Comparison of ENCODE assay signal across 20 cellular contexts in genomic region chr19:33096005-33096404, GRCh38. TPM values are rescaled to one million over a fixed set of nuclear protein-coding genes. Genes with fewer than 3 reads are reported as not detected.
DNase-seq lines count a peak whose midpoint lies in the region; ATAC-seq and TF ChIP-seq lines count a peak whose summit lies in the region.
"Had no signal": no experiment of that assay in that cellular context is flagged by ENCODE, and none has a peak within 500 bp of the region (broad histone marks: within the 10 kb centered on the region; RNA-seq: fewer than 3 reads in every experiment).

No MANE protein-coding gene starts in this region.

- H3K27ac Mint-ChIP-seq in activated CD4-positive, alpha-beta T cell treated with anti-CD3 and anti-CD28 coated beads for 36 hours = peak overlapping the region; percentile 20
- H3K27ac Mint-ChIP-seq in endodermal cell = peak overlapping the region; percentile 29
- no peak overlapping the region for H3K27ac Mint-ChIP-seq in naive thymus-derived CD8-positive, alpha-beta T cell

- WGBS in endodermal cell (ENCODE audit: insufficient coverage in 1 of 2, insufficient read length in 1 of 2), 2 experiments = 83 to 85% methylated on average over 4 of the region's 4 CpGs

- DNase-seq in activated CD4-positive, alpha-beta T cell treated with anti-CD3 and anti-CD28 coated beads for 36 hours = no peak
- no peak for DNase-seq in activated CD4-positive, alpha-beta T cell treated with anti-CD3 and anti-CD28 coated beads for 48 hours
- DNase-seq in LoVo (ENCODE audit: low spot score) = peak; percentile 68
- no peak for DNase-seq in endodermal cell
- DNase-seq in osteoblast (ENCODE audit: insufficient read length, low spot score, missing footprints) = peak; percentile 15
- no peak for DNase-seq in stimulated activated CD4-positive, alpha-beta T cell treated with anti-CD3 and anti-CD28 coated beads, Interleukin-4, amount 100 ng/mL, for 4 hours
- DNase-seq in naive thymus-derived CD8-positive, alpha-beta T cell = no peak
- DNase-seq: C1 segment of cervical spinal cord; EL; H9; MV-4-11; NCI-H1417; NCI-H187 treated with DMSO at 0.1 percent for 48 hours; NCI-H69; NK-92 treated with Interleukin-12 subunit alpha and Interleukin-12 subunit beta, amount 100 ng/mL, for 24 hours had no signal

- H3K36me3 ChIP-seq in endodermal cell (ENCODE audit: control insufficient read depth, insufficient read depth, low read length) = peaks cover 60% of the 10 kb centered on the region
- H3K36me3 ChIP-seq in osteoblast (ENCODE audit: insufficient read depth, low read length) = peaks cover 52% of the 10 kb centered on the region

- H3K9ac ChIP-seq in endodermal cell (ENCODE audit: extremely low read depth, low read length, poor library complexity, severe bottlenecking) = no peak overlapping the region

- no peak overlapping the region for H3K4me2 ChIP-seq in osteoblast (ENCODE audit: insufficient read depth, low read length)

- H3K4me1 ChIP-seq in endodermal cell (ENCODE audit: control insufficient read depth, insufficient read depth, low read length) = no peaks in the 10 kb centered on the region
- no peaks in the 10 kb centered on the region for H3K4me1 ChIP-seq in osteoblast (ENCODE audit: insufficient read depth, low read length)

- H3K27me3 Mint-ChIP-seq in activated CD4-positive, alpha-beta T cell treated with anti-CD3 and anti-CD28 coated beads for 36 hours = no peaks in the 10 kb centered on the region
- no peaks in the 10 kb centered on the region for H3K27me3 Mint-ChIP-seq in endodermal cell (ENCODE audit: insufficient read depth)
- H3K27me3 Mint-ChIP-seq in naive thymus-derived CD8-positive, alpha-beta T cell = no peaks in the 10 kb centered on the region

- peak; percentile 14 for TF ChIP-seq CTCF in endodermal cell (conservative IDR thresholded peaks at IDR 0.05)
- no peak for TF ChIP-seq CTCF in osteoblast (IDR thresholded peaks at IDR 0.05; ENCODE audit: extremely low read depth, low read depth, low read length)

- H3K4me3 Mint-ChIP-seq in activated CD4-positive, alpha-beta T cell treated with anti-CD3 and anti-CD28 coated beads for 36 hours = no peak overlapping the region
- no peak overlapping the region for H3K4me3 Mint-ChIP-seq in endodermal cell
- H3K4me3 Mint-ChIP-seq in naive thymus-derived CD8-positive, alpha-beta T cell = no peak overlapping the region
- H3K4me3 Mint-ChIP-seq: H9 had no signal

- POLR2A ChIA-PET in activated CD4-positive, alpha-beta T cell treated with anti-CD3 and anti-CD28 coated beads for 36 hours (lab: Charles Lee) = interaction anchor here (0.6 kb wide), 1 partner anchor 31 kb away, joined by 3 read pairs; no protein-coding TSS in a partner anchor
- POLR2A ChIA-PET in naive thymus-derived CD8-positive, alpha-beta T cell (lab: Charles Lee) = interaction anchor here (0.5 kb wide), 1 partner anchor 526 kb away, joined by 4 read pairs; no protein-coding TSS in a partner anchor

- H3K9me3 ChIP-seq in endodermal cell (ENCODE audit: control insufficient read depth, low read length) (no peaks in the 10 kb centered on the region), osteoblast (ENCODE audit: low read depth, low read length) (no peaks in the 10 kb centered on the region)

- H2AFZ ChIP-seq in osteoblast (ENCODE audit: low read length) = no peak overlapping the region

- peak; percentile 9 for ATAC-seq in activated CD4-positive, alpha-beta T cell treated with anti-CD3 and anti-CD28 coated beads for 36 hours
- no peak for ATAC-seq in naive thymus-derived CD8-positive, alpha-beta T cell
- ATAC-seq in GM21390 (IDR thresholded peaks at IDR 0.05; ENCODE audit: unreplicated experiment) = no peak
- ATAC-seq: Right ventricle myocardium inferior had no signal

- no peaks in the 10 kb centered on the region for H3K9me3 Mint-ChIP-seq in activated CD4-positive, alpha-beta T cell treated with anti-CD3 and anti-CD28 coated beads for 36 hours (ENCODE audit: low read depth)
- no peaks in the 10 kb centered on the region for H3K9me3 Mint-ChIP-seq in endodermal cell
- H3K9me3 Mint-ChIP-seq in naive thymus-derived CD8-positive, alpha-beta T cell = no peaks in the 10 kb centered on the region
- H3K9me3 Mint-ChIP-seq: H9 had no signal

- H3K36me3 Mint-ChIP-seq in activated CD4-positive, alpha-beta T cell treated with anti-CD3 and anti-CD28 coated beads for 36 hours (ENCODE audit: low read depth) = peaks cover 53% of the 10 kb centered on the region
- H3K36me3 Mint-ChIP-seq in endodermal cell (ENCODE audit: low read depth) = peaks cover 68% of the 10 kb centered on the region
- peaks cover 4 to 93% (median 23%) of the 10 kb centered on the region in 3 donors for H3K36me3 Mint-ChIP-seq in naive thymus-derived CD8-positive, alpha-beta T cell

- H3K4me1 Mint-ChIP-seq in activated CD4-positive, alpha-beta T cell treated with anti-CD3 and anti-CD28 coated beads for 36 hours = no peaks in the 10 kb centered on the region
- peaks cover 5% of the 10 kb centered on the region for H3K4me1 Mint-ChIP-seq in endodermal cell
- peaks cover 0 to 6% (median 0%) of the 10 kb centered on the region in 4 donors for H3K4me1 Mint-ChIP-seq in naive thymus-derived CD8-positive, alpha-beta T cell
- H3K4me1 Mint-ChIP-seq: H9 had no signal

- intact Hi-C loops in activated CD4-positive, alpha-beta T cell treated with anti-CD3 and anti-CD28 coated beads for 36 hours (cut with DNase I, micrococcal nuclease) = no loop called here

- no peaks in the 10 kb centered on the region for H3K79me2 ChIP-seq in osteoblast (ENCODE audit: insufficient read depth, low read length)

- H3K27ac ChIP-seq in endodermal cell (ENCODE audit: low read depth, low read length) (no peak overlapping the region), osteoblast (ENCODE audit: low read depth, low read length) (no peak overlapping the region)
- H3K27ac ChIP-seq: SK-N-MC had no signal

- H4K20me1 ChIP-seq in osteoblast (ENCODE audit: insufficient read depth, low read length) = no peaks in the 10 kb centered on the region

- no peak overlapping the region for H3K4me3 ChIP-seq in endodermal cell (ENCODE audit: low read length)
- no peak overlapping the region for H3K4me3 ChIP-seq in osteoblast (ENCODE audit: insufficient read depth, low read length)
- H3K4me3 ChIP-seq: SK-N-MC had no signal

- no peaks in the 10 kb centered on the region for H3K27me3 ChIP-seq in endodermal cell (ENCODE audit: control insufficient read depth, insufficient read depth, low read length, poor library complexity, severe bottlenecking)
- no peaks in the 10 kb centered on the region for H3K27me3 ChIP-seq in osteoblast (ENCODE audit: insufficient read depth, low read length)

- CTCF ChIA-PET in activated CD4-positive, alpha-beta T cell treated with anti-CD3 and anti-CD28 coated beads for 36 hours (lab: Charles Lee) = interaction anchor here (1.0 kb wide), 1 partner anchor 32 kb away, joined by 3 read pairs; no protein-coding TSS in a partner anchor

RNA-seq across cellular contexts. Expression of gene GPATCH1, which starts 15.0 kb away (rescaled TPM):
- 10 to 100 TPM in 1 of 2 experiments, 1 to 10 TPM in 1; 9.5 to 11.1 TPM for total RNA-seq in activated CD4-positive, alpha-beta T cell treated with anti-CD3 and anti-CD28 coated beads for 36 hours
- total RNA-seq in endodermal cell = 10 to 100 TPM; 10.1 to 11.2 TPM
- polyA plus RNA-seq in endodermal cell (2013, experiment 1 of 2) = 10.5 TPM
- 8.8 TPM for polyA plus RNA-seq in endodermal cell (2013, experiment 2 of 2)
- total RNA-seq in osteoblast = 5.6 and 6.2 TPM in 2 replicates
- 10 to 100 TPM; 18.3 to 21.7 TPM for total RNA-seq in naive thymus-derived CD8-positive, alpha-beta T cell
- polyA plus RNA-seq in naive thymus-derived CD8-positive, alpha-beta T cell = 1 to 10 TPM; 3.9 to 6.4 (median 5.0) TPM

RNA-seq across cellular contexts. Expression of gene RHPN2, which starts 31.3 kb away (rescaled TPM):
- total RNA-seq in activated CD4-positive, alpha-beta T cell treated with anti-CD3 and anti-CD28 coated beads for 36 hours = 1 to 10 TPM; 5.1 to 5.7 TPM
- total RNA-seq in endodermal cell (10 to 100 TPM; 52.0 to 53.2 TPM), osteoblast (0.59 and 1.4 TPM in 2 replicates)
- polyA plus RNA-seq in endodermal cell (2013, experiment 1 of 2) = 23.2 TPM
- polyA plus RNA-seq in endodermal cell (2013, experiment 2 of 2) = 23.2 TPM
- total RNA-seq in naive thymus-derived CD8-positive, alpha-beta T cell = 1 to 10 TPM; 1.8 to 2.8 TPM
- polyA plus RNA-seq in naive thymus-derived CD8-positive, alpha-beta T cell = 1 to 10 TPM in 2 of 3 donors, under 1 TPM in 1; 0.06 to 2.7 (median 1.1) TPM

RNA-seq across cellular contexts. Expression of gene WDR88, which starts 35.9 kb away (rescaled TPM):
- under 1 TPM in 1 of 2 experiments, not detected in 1; 0.21 TPM for total RNA-seq in activated CD4-positive, alpha-beta T cell treated with anti-CD3 and anti-CD28 coated beads for 36 hours
- total RNA-seq in endodermal cell (not detected), osteoblast (not detected in 2 replicates)
- not detected for polyA plus RNA-seq in endodermal cell (2013, experiment 1 of 2)
- not detected for polyA plus RNA-seq in endodermal cell (2013, experiment 2 of 2)
- under 1 TPM in 1 of 2 experiments, not detected in 1; 0.60 TPM for total RNA-seq in naive thymus-derived CD8-positive, alpha-beta T cell
- polyA plus RNA-seq in naive thymus-derived CD8-positive, alpha-beta T cell = under 1 TPM; 0.10 to 0.27 (median 0.12) TPM
- total RNA-seq: A172, H9, LHCN-M2, Right ventricle myocardium inferior had no signal

Comparison
In these comparisons a context has a peak if more than half of its experiments do, and no peak if none do; other contexts are left out.
1. DNase-seq: peak in LoVo (single experiment) and osteoblast (single experiment); none in activated CD4-positive, alpha-beta T cell treated with anti-CD3 and anti-CD28 coated beads for 36 hours (single experiment), activated CD4-positive, alpha-beta T cell treated with anti-CD3 and anti-CD28 coated beads for 48 hours (single experiment), endodermal cell (single experiment), stimulated activated CD4-positive, alpha-beta T cell treated with anti-CD3 and anti-CD28 coated beads, Interleukin-4, amount 100 ng/mL, for 4 hours (0 of 2) and naive thymus-derived CD8-positive, alpha-beta T cell (0 of 10).
2. H3K27ac Mint-ChIP-seq: peak in activated CD4-positive, alpha-beta T cell treated with anti-CD3 and anti-CD28 coated beads for 36 hours (single experiment) and endodermal cell (single experiment); none in naive thymus-derived CD8-positive, alpha-beta T cell (0 of 10).
3. RNA of gene RHPN2, which starts 31.3 kb away (total RNA-seq): 52.0 to 53.2 TPM in endodermal cell; 5.1 to 5.7 TPM in activated CD4-positive, alpha-beta T cell treated with anti-CD3 and anti-CD28 coated beads for 36 hours, 1.8 to 2.8 TPM in naive thymus-derived CD8-positive, alpha-beta T cell and 0.59 to 1.4 TPM in osteoblast; every median in the first group is over 4 times any median in the second.